In genomic region chr14:69695664-69696527, GRCh38 we compare ENCODE assay signal across 8 cellular contexts.
A peak's percentile ranks its signal among the peaks of the same experiment; 100 is the strongest.
DNase-seq lines count a peak whose midpoint lies in the region; ATAC-seq, FAIRE-seq and TF ChIP-seq lines count a peak whose summit lies in the region.

No MANE protein-coding gene starts in this region.

- no peak overlapping the region for H3K27ac Mint-ChIP-seq in Caco-2 (ENCODE audit: unreplicated experiment)

- no peaks in the 10 kb centered on the region for H3K9me3 Mint-ChIP-seq in Caco-2 (ENCODE audit: unreplicated experiment)

- no peak overlapping the region for H3K4me3 ChIP-seq in SU-DHL-6 (ENCODE audit: insufficient read depth, low read length, poor library complexity, severe bottlenecking)
- no peak overlapping the region for H3K4me3 ChIP-seq in prostate gland
- H3K4me3 ChIP-seq in Caco-2 (ENCODE audit: low read depth, low read length), result no peak overlapping the region

- POLR2A ChIA-PET in Caco-2 (lab: Charles Lee), result no interaction called here

- no peaks in the 10 kb centered on the region for H3K9me3 ChIP-seq in SU-DHL-6 (ENCODE audit: insufficient read depth, low read length)
- H3K9me3 ChIP-seq in prostate gland, result no peaks in the 10 kb centered on the region
- H3K9me3 ChIP-seq in Caco-2, result no peaks in the 10 kb centered on the region

- H3K9me2 ChIP-seq in SU-DHL-6 (replicated peaks; ENCODE audit: insufficient read depth, low read length), result no peaks in the 10 kb centered on the region

- H3K27ac ChIP-seq in SU-DHL-6 (ENCODE audit: low read depth, low read length), result peak overlapping the region; percentile 27; the same call in 1 of the 2 replicates
- H3K27ac ChIP-seq in prostate gland, result peak overlapping the region; percentile 13 to 46

- no peaks in the 10 kb centered on the region for H3K27me3 Mint-ChIP-seq in Caco-2 (ENCODE audit: insufficient read depth, unreplicated experiment)

- H3K36me3 Mint-ChIP-seq in Caco-2 (ENCODE audit: insufficient read depth, unreplicated experiment), result no peaks in the 10 kb centered on the region

- FAIRE-seq in urothelium cell line (lab: Jason Lieb, UNC), result no peak

- CTCF ChIA-PET in Caco-2 (lab: Charles Lee), result no interaction called here

- no peaks in the 10 kb centered on the region for H3K36me3 ChIP-seq in SU-DHL-6 (ENCODE audit: low read length)
- H3K36me3 ChIP-seq in prostate gland, result no peaks in the 10 kb centered on the region
- no peaks in the 10 kb centered on the region for H3K36me3 ChIP-seq in Caco-2 (ENCODE audit: control insufficient read depth, insufficient read depth, low read length)

- H3K79me2 ChIP-seq in SU-DHL-6 (ENCODE audit: insufficient read depth, low read length), result peaks cover 100% of the 10 kb centered on the region

- DNase-seq in DMS153 treated with DMSO at 0.1 percent for 48 hours (lab: John Stamatoyannopoulos, UW; ENCODE audit: unreplicated experiment), result peak; percentile 88
- DNase-seq in KBM-7, result peak; percentile 73
- peak; percentile 60 for DNase-seq in fibroblast of peridontal ligament (ENCODE audit: extremely low read depth)
- DNase-seq in prostate gland (ENCODE audit: low spot score), result no peak
- no peak for DNase-seq in urothelium cell line (ENCODE audit: low spot score)
- DNase-seq in Caco-2, result no peak

- no peak overlapping the region for H2AFZ ChIP-seq in SU-DHL-6 (ENCODE audit: low read depth, low read length, severe bottlenecking)

- WGBS in prostate gland, result 9% methylated on average over 2 of the region's 2 CpGs

- H3K4me3 Mint-ChIP-seq in Caco-2 (ENCODE audit: unreplicated experiment), result no peak overlapping the region

- no peak for TF ChIP-seq POLR2A in prostate gland (IDR thresholded peaks at IDR 0.05)

- in situ Hi-C loops in KBM-7 (cut with MboI; ENCODE audit: low pct_unique_long_range_greater_than_20kb, low sequenced_read_pairs), result no loop called here

- no peak overlapping the region for H3K4me2 ChIP-seq in SU-DHL-6 (ENCODE audit: low read depth, low read length, poor library complexity, severe bottlenecking)

- H3K4me1 ChIP-seq in prostate gland (replicated peaks), result peaks cover 20% of the 10 kb centered on the region
- H3K4me1 ChIP-seq in Caco-2, result peaks cover 35% of the 10 kb centered on the region

- peaks cover 38% of the 10 kb centered on the region for H3K4me1 Mint-ChIP-seq in Caco-2 (ENCODE audit: low read depth, unreplicated experiment)

- BruUV-seq in Caco-2 (replicated peaks; lab: Mats Ljungman, UMichigan), result no TSS peak

- peaks cover 20% of the 10 kb centered on the region; the same call in 1 of the 2 replicates for H4K20me1 ChIP-seq in SU-DHL-6 (ENCODE audit: low read depth, low read length)

- H3K9ac ChIP-seq in SU-DHL-6 (ENCODE audit: low read length), result no peak overlapping the region

- intact Hi-C loops in prostate gland (cut with DNase I), result no loop called here
- intact Hi-C loops in Caco-2 (cut with micrococcal nuclease; ENCODE audit: unreplicated experiment), result no loop called here

- no peak for TF ChIP-seq CTCF in SU-DHL-6 (IDR thresholded peaks at IDR 0.05; ENCODE audit: insufficient read depth, low read length, poor library complexity, severe bottlenecking)
- no peak for TF ChIP-seq CTCF in prostate gland (IDR thresholded peaks at IDR 0.05)
- no peak for TF ChIP-seq CTCF in Caco-2 (IDR thresholded peaks at IDR 0.05; ENCODE audit: insufficient read depth in 1 of 2, low read depth in 1 of 2, low read length in 1 of 2, severe bottlenecking in 1 of 2, unreplicated experiment in 1 of 2)

- no peaks in the 10 kb centered on the region for H3K27me3 ChIP-seq in SU-DHL-6 (ENCODE audit: low read length)
- H3K27me3 ChIP-seq in prostate gland (replicated peaks; ENCODE audit: insufficient read depth), result no peaks in the 10 kb centered on the region
- no peaks in the 10 kb centered on the region for H3K27me3 ChIP-seq in Caco-2 (replicated peaks; ENCODE audit: control insufficient read depth, insufficient read depth, low read length)

- no peak for ATAC-seq in GM19452 (IDR thresholded peaks at IDR 0.05; ENCODE audit: unreplicated experiment)

- no peaks in the 10 kb centered on the region; the same call in 1 of the 2 replicates for H3F3A ChIP-seq in SU-DHL-6 (ENCODE audit: insufficient read depth)

Comparison
In these comparisons a context has a peak if more than half of its experiments do, and no peak if none do; other contexts are left out.
1. DNase-seq: peak in DMS153 treated with DMSO at 0.1 percent for 48 hours (single experiment), KBM-7 (single experiment) and fibroblast of peridontal ligament (single experiment); none in prostate gland (single experiment), urothelium cell line (single experiment) and Caco-2 (0 of 2).